In the genomic region with DNA sequence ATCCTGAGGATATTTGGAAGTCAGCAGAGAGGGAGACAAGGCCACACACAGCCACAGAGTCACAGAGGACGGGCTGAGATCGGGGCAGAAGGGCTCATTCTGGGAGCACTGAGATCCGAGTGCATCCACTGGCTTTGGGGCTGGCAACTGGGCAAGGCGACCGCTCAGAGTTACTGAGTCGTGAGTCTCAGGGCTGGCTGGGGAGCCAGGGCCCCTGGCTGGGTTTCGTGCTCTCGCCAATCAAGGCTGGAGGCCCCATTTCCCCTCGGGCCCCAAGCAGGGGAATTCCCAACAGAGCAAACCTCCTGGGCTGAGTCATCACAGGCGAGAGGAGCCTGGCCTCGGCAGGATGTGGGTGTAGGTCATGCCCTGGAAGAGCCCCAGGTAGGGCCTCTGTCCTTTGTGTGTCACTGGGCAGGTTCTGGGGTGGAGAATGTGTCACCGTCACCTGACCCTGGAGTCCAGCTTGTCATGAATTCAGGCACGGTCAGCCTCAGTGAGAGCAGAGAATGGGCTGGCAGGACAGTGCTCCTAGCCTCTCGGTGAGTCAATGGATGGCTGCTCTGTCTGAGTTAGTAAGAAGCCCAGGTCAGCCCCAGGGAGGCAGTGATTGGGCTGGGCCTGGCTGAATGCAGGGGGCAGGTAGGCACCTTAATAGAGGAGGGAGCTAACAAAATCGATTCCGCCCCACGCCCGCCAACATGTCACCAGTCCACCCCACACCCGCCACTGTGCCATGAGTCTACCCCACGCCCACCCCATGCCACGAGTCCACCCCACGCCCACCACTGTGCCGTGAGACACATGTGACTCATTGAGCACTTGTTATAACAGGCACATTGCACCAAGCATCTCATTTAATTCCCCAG, we compare ENCODE assay signal across 8 cellular contexts. TPM values are rescaled to one million over a fixed set of nuclear protein-coding genes. Genes with fewer than 3 reads are reported as not detected.
DNase-seq lines count a peak whose midpoint lies in the region; ATAC-seq and TF ChIP-seq lines count a peak whose summit lies in the region.

No MANE protein-coding gene starts in this region.

- ATAC-seq in GM18519 (IDR thresholded peaks at IDR 0.05; ENCODE audit: low FRiP score, unreplicated experiment) = peak; percentile 62
- ATAC-seq in HG02852 (IDR thresholded peaks at IDR 0.05; ENCODE audit: unreplicated experiment) = peak; percentile 69

- no peak overlapping the region for H3K4me3 ChIP-seq in fibroblast of mammary gland (ENCODE audit: control insufficient read depth, low read depth, low read length)

- TF ChIP-seq CTCF in fibroblast of mammary gland (conservative IDR thresholded peaks at IDR 0.05; ENCODE audit: control insufficient read depth, insufficient read depth, low read depth, low read length) = no peak

- DNase-seq in NOMO-1 (lab: John Stamatoyannopoulos, UW; ENCODE audit: unreplicated experiment in 2 of 2) (peak; percentile 69 to 85), activated T-cell treated with anti-CD3 and anti-CD28 coated beads for 24 hours (ENCODE audit: low read depth) (peak; percentile 94), fibroblast of mammary gland (ENCODE audit: low read depth) (peak; percentile 83), pulmonary artery endothelial cell (ENCODE audit: low read depth, low spot score) (peak; percentile 29), NCI-H2171 treated with DMSO at 0.1 percent for 48 hours (lab: John Stamatoyannopoulos, UW) (no peak), NCI-H524 (lab: John Stamatoyannopoulos, UW) (no peak)

RNA-seq across cellular contexts. Expression of a gene that starts 16.9 kb away (rescaled TPM):
- total RNA-seq in pulmonary artery endothelial cell = not detected in 2 replicates

RNA-seq across cellular contexts. Expression of a gene that starts 32.3 kb away (rescaled TPM):
- total RNA-seq in pulmonary artery endothelial cell = not detected in 2 replicates

RNA-seq across cellular contexts. Expression of a gene that starts 37.6 kb away (rescaled TPM):
- not detected in 2 replicates for total RNA-seq in pulmonary artery endothelial cell

Comparison
In these comparisons a context has a peak if more than half of its experiments do, and no peak if none do; other contexts are left out.
1. DNase-seq: peak in NOMO-1 (2 of 2), activated T-cell treated with anti-CD3 and anti-CD28 coated beads for 24 hours (single experiment), fibroblast of mammary gland (single experiment) and pulmonary artery endothelial cell (single experiment); none in NCI-H2171 treated with DMSO at 0.1 percent for 48 hours (single experiment) and NCI-H524 (0 of 2).